8 cellular contexts compared by ENCODE assay signal in the genomic region with DNA sequence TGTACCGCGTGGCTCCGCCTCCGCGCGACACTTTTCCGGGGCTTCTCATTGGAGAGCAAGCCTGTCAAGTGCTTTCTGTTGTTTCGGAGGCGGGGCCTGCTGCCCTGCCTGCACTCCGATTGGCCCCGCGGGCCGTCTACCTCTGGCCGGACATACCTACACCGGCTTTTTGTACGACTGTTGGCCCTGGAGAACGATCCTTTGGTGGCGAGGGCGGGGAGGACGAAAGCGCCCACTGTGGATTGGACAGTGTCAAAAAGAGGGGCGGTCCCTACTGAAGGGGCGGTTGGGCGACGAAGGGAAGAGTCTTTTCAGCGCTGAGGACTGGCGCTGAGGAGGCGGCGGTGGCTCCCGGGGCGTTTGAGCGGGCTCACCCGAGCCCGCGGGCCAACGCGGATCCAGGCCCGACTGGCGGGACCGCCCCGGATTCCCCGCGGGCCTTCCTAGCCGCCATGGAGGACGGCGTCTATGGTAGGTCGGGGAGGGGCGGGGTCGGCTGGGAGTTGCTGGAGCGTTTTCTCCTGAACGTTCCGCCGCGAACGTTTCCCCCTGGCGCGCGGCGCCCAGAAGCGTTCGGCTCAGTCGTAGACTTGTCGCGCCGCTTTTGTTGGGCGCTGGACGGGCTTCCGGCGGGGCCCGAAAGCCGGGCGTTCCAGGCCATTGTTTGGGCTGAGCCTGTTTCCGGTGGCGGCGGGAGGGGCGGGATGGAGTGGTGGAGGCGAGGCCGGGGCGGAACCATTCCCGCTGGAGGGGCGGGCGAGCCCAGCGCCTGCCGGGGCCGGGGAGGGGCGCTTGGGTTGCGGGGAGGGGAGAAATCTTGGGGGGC. TPM values are rescaled to one million over a fixed set of nuclear protein-coding genes. Genes with fewer than 3 reads are reported as not detected.
DNase-seq lines count a peak whose midpoint lies in the region; ATAC-seq and TF ChIP-seq lines count a peak whose summit lies in the region.

A gene with protein sequence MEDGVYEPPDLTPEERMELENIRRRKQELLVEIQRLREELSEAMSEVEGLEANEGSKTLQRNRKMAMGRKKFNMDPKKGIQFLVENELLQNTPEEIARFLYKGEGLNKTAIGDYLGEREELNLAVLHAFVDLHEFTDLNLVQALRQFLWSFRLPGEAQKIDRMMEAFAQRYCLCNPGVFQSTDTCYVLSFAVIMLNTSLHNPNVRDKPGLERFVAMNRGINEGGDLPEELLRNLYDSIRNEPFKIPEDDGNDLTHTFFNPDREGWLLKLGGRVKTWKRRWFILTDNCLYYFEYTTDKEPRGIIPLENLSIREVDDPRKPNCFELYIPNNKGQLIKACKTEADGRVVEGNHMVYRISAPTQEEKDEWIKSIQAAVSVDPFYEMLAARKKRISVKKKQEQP (plus strand): TSS at position 314 of the 826 bp plus-strand sequence. CDS start 139 bp downstream, at position 453.

- H4K20me1 ChIP-seq in smooth muscle cell (ENCODE audit: low read depth): peaks cover 46% of the 10 kb centered on the region

- H3K36me3 ChIP-seq in A673 (ENCODE audit: insufficient read depth, low read length, poor library complexity, severe bottlenecking): peaks cover 47% of the 10 kb centered on the region
- peaks cover 42% of the 10 kb centered on the region for H3K36me3 ChIP-seq in WERI-Rb-1
- H3K36me3 ChIP-seq in breast epithelium: no peaks in the 10 kb centered on the region
- peaks cover 41% of the 10 kb centered on the region for H3K36me3 ChIP-seq in iPS-20b (ENCODE audit: insufficient read depth, low read depth, low read length)
- H3K36me3 ChIP-seq in smooth muscle cell (ENCODE audit: low read depth): peaks cover 3% of the 10 kb centered on the region

- H2AFZ ChIP-seq in smooth muscle cell (ENCODE audit: low read depth): no peak within 1 kb of the TSS

- TF ChIP-seq CTCF in A673 (conservative IDR thresholded peaks at IDR 0.05; ENCODE audit: low read depth, low read length): no peak
- TF ChIP-seq CTCF in WERI-Rb-1 (IDR thresholded peaks at IDR 0.05; ENCODE audit: low read depth, low read length): no peak
- peak in 1 of 3 donors; percentile 14 for TF ChIP-seq CTCF in breast epithelium (IDR thresholded peaks at IDR 0.05)
- no peak for TF ChIP-seq CTCF in smooth muscle cell (IDR thresholded peaks at IDR 0.05; ENCODE audit: borderline replicate concordance, insufficient read depth, poor library complexity, severe bottlenecking)

- no TSS peak for BruUV-seq in A673 (replicated peaks; lab: Mats Ljungman, UMichigan)

- H3K9ac ChIP-seq in iPS-20b (ENCODE audit: low read depth, low read length) (peak within 1 kb of the TSS; percentile 97), smooth muscle cell (ENCODE audit: low read depth) (peak within 1 kb of the TSS; percentile 98)

- H3F3A ChIP-seq in smooth muscle cell (ENCODE audit: low read depth): no peaks in the 10 kb centered on the region

- 1% methylated on average over 68 of the region's 87 CpGs for WGBS in smooth muscle cell (ENCODE audit: low lambda C conversion rate)

- intact Hi-C loops in A673 (cut with micrococcal nuclease; ENCODE audit: unreplicated experiment) (no loop called here), breast epithelium (cut with DNase I; ENCODE audit: low total_unique reads) (no loop called here)

- H3K9me3 ChIP-seq in A673 (ENCODE audit: low read depth, low read length, poor library complexity, severe bottlenecking) (no peaks in the 10 kb centered on the region), WERI-Rb-1 (ENCODE audit: severe bottlenecking) (no peaks in the 10 kb centered on the region), breast epithelium (no peaks in the 10 kb centered on the region), iPS-20b (ENCODE audit: insufficient read depth, low read depth, low read length) (no peaks in the 10 kb centered on the region), smooth muscle cell (replicated peaks; ENCODE audit: low read depth) (no peaks in the 10 kb centered on the region)

- ATAC-seq in GM18873 (IDR thresholded peaks at IDR 0.05; ENCODE audit: low FRiP score, unreplicated experiment) (peak; percentile 93), HG03139 (IDR thresholded peaks at IDR 0.05; ENCODE audit: unreplicated experiment) (peak; percentile 82)

- H3K4me3 ChIP-seq in A673 (ENCODE audit: low read depth, low read length, poor library complexity, severe bottlenecking) (peak within 1 kb of the TSS; percentile 87), WERI-Rb-1 (ENCODE audit: low read depth, low read length) (peak within 1 kb of the TSS; percentile 86), breast epithelium (peak within 1 kb of the TSS; percentile 81 to 96 (median 84)), iPS-20b (ENCODE audit: low read length) (peak within 1 kb of the TSS; percentile 93), smooth muscle cell (peak within 1 kb of the TSS; percentile 86)

- H3K4me1 ChIP-seq in A673 (ENCODE audit: insufficient read depth, low read length, poor library complexity, severe bottlenecking) (peaks cover 21% of the 10 kb centered on the region), breast epithelium (peaks cover 4 to 31% of the 10 kb centered on the region in 2 donors), iPS-20b (ENCODE audit: insufficient read depth, low read length) (no peaks in the 10 kb centered on the region), smooth muscle cell (ENCODE audit: low read depth) (peaks cover 13% of the 10 kb centered on the region)

- DNase-seq in A673 (ENCODE audit: low spot score): peak; percentile 100
- DNase-seq in NCI-H2196 treated with DMSO at 0.1 percent for 48 hours (lab: John Stamatoyannopoulos, UW; ENCODE audit: unreplicated experiment): peak; percentile 99
- DNase-seq in WERI-Rb-1: peak; percentile 99
- peak; percentile 100 for DNase-seq in breast epithelium (ENCODE audit: low spot score in 2 of 2)
- DNase-seq in smooth muscle cell (lab: John Stamatoyannopoulos, UW; ENCODE audit: unreplicated experiment): peak; percentile 94

- peaks cover 16% of the 10 kb centered on the region for H3K79me2 ChIP-seq in smooth muscle cell (ENCODE audit: low read depth)

- POLR2A ChIA-PET in A673 (lab: Charles Lee; ENCODE audit: low non-redundant PET): no interaction called here

- H3K27me3 ChIP-seq in A673 (replicated peaks; ENCODE audit: insufficient read depth, low read depth, low read length, poor library complexity) (no peaks in the 10 kb centered on the region), WERI-Rb-1 (ENCODE audit: insufficient read depth, low read depth, severe bottlenecking) (peaks cover 24% of the 10 kb centered on the region), breast epithelium (no peaks in the 10 kb centered on the region), iPS-20b (ENCODE audit: insufficient read depth, low read length) (0 out of 2 replicates have a peak, but pooled peaks cover 4% of the 10 kb centered on the region), smooth muscle cell (ENCODE audit: low read depth) (no peaks in the 10 kb centered on the region)

- peak; percentile 92 for TF ChIP-seq POLR2A in breast epithelium (IDR thresholded peaks at IDR 0.05)

- H3K27ac ChIP-seq in A673 (ENCODE audit: low read depth, low read length, poor library complexity, severe bottlenecking): peak within 1 kb of the TSS; percentile 99
- H3K27ac ChIP-seq in WERI-Rb-1: peak within 1 kb of the TSS; percentile 93
- peak within 1 kb of the TSS; percentile 97 to 98 for H3K27ac ChIP-seq in breast epithelium
- H3K27ac ChIP-seq in iPS-20b (ENCODE audit: low read length): peak within 1 kb of the TSS; percentile 91
- peak within 1 kb of the TSS; percentile 93 for H3K27ac ChIP-seq in smooth muscle cell (ENCODE audit: low read depth)

- peak within 1 kb of the TSS; percentile 97 for H3K4me2 ChIP-seq in smooth muscle cell

- CTCF ChIA-PET in A673 (lab: Charles Lee): no interaction called here

RNA-seq across cellular contexts. Expression of the gene that starts here (rescaled TPM):
- 120 and 125 TPM in 2 replicates for total RNA-seq in A673 (2021)
- 10 to 100 TPM; 42.2 to 74.7 (median 70.4) TPM for total RNA-seq in breast epithelium
- 44.5 and 49.7 TPM in 2 replicates for total RNA-seq in smooth muscle cell
- 62.1 and 95.0 TPM in 2 replicates for polyA plus RNA-seq in smooth muscle cell

Comparison
In these comparisons a context has a peak if more than half of its experiments do, and no peak if none do; other contexts are left out.
1. Peak in every context shown above with its lines: DNase-seq, ATAC-seq, H3K4me3 ChIP-seq and H3K27ac ChIP-seq.